ENCODE assay signal across 1 cellular context in the genomic region with DNA sequence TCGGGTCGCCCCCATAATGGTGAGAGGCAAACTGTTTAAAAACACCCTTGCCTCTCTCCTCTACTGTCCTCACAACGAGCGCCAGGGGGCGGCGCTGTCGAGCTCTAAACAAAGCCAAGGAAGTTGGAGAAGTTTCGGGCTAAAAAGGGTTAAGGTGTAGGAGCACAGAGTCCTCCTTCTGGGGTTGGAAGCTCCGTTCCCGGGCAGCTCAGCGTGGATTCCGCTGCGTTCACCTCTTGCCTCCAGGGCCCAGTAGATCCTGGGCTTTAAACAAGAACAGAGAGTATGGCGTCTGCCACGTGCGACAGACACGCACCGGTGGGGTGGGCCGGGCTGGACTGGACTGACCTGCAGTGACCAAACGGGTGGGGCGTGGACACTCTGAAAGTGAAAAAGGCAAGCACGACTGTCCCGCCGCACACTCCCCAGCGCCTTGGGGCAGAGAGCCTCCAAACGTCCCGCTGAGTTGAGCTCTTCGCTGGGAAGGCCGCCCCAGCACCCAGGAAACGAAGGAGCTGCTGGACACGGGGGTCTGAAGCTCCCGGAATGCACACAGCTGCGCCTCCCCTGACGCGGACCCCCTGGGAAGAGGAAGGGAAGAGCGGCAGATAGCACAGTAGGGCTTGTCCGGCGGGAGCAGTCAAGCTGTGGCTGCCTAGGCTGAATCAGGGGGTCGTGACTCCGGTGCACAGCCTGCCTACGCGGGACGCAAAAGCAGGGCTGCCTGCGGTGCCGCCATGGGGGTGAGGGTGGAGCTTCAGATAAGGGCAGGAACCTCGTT.
A peak's percentile ranks its signal among the peaks of the same experiment; 100 is the strongest.
TF ChIP-seq lines count a peak whose summit lies in the region.

No MANE protein-coding gene starts in this region.

TF ChIP-seq in K562, 482 proteins besides CTCF, POLR2A, EP300 and RAD21 (continued from another document and continues in another):
- TF ChIP-seq ZNF75A (CRISPR knock-in tag; IDR thresholded peaks at IDR 0.05) (no peak), PHTF2 (CRISPR knock-in tag; IDR thresholded peaks at IDR 0.05) (no peak), CXXC5 (CRISPR knock-in tag; IDR thresholded peaks at IDR 0.05) (peak; percentile 74), ZNF143 (CRISPR knock-in tag; IDR thresholded peaks at IDR 0.05) (no peak), ETS2 (tag; IDR thresholded peaks at IDR 0.05; ENCODE audit: borderline replicate concordance, poor library complexity, severe bottlenecking) (no peak), RBM15 (IDR thresholded peaks at IDR 0.05; ENCODE audit: insufficient read depth, low read length) (no peak), SNIP1 (IDR thresholded peaks at IDR 0.05; ENCODE audit: low read depth) (no peak), COPS2 (conservative IDR thresholded peaks at IDR 0.05) (no peak), GTF2A2 (tag; IDR thresholded peaks at IDR 0.05) (no peak), THRAP3 (IDR thresholded peaks at IDR 0.05; ENCODE audit: borderline replicate concordance) (no peak), NR3C1 (CRISPR knock-in tag; IDR thresholded peaks at IDR 0.05) (no peak), EWSR1 (IDR thresholded peaks at IDR 0.05; ENCODE audit: borderline replicate concordance, low read depth, partially characterized antibody) (no peak), CBFA2T2 (conservative IDR thresholded peaks at IDR 0.05) (no peak), ZNF140 (CRISPR knock-in tag; IDR thresholded peaks at IDR 0.05) (no peak), ZKSCAN8 (CRISPR knock-in tag; IDR thresholded peaks at IDR 0.05) (peak; percentile 49; the same call in 1 of the 2 replicates), HDAC8 (tag; IDR thresholded peaks at IDR 0.05) (peak; percentile 64; the same call in 1 of the 2 replicates), ZBTB1 (CRISPR knock-in tag; IDR thresholded peaks at IDR 0.05; ENCODE audit: borderline replicate concordance, low read depth) (no peak), BRCA1 (IDR thresholded peaks at IDR 0.05) (no peak), BRCA1 (CRISPR knock-in tag; IDR thresholded peaks at IDR 0.05) (no peak), MYNN (IDR thresholded peaks at IDR 0.05) (no peak), MYNN (CRISPR knock-in tag; IDR thresholded peaks at IDR 0.05) (no peak), POLR2G (IDR thresholded peaks at IDR 0.05; ENCODE audit: low read depth, low read length) (peak; percentile 84), NONO (IDR thresholded peaks at IDR 0.05; ENCODE audit: low read depth in 2 of 2, low read length in 1 of 2) (no peak), HNRNPL (IDR thresholded peaks at IDR 0.05; ENCODE audit: low read depth, low read length) (no peak), HMG20B (CRISPR knock-in tag; IDR thresholded peaks at IDR 0.05) (no peak), NBN (IDR thresholded peaks at IDR 0.05; ENCODE audit: low read depth) (peak; percentile 64; the same call in 1 of the 2 replicates), ZNF165 (CRISPR knock-in tag; IDR thresholded peaks at IDR 0.05; ENCODE audit: borderline replicate concordance) (no peak), TBP (optimal IDR thresholded peaks at IDR 0.05; ENCODE audit: low read depth, low read length) (peak; percentile 67), HNRNPUL1 (IDR thresholded peaks at IDR 0.05; ENCODE audit: low read length) (no peak), PPARD (CRISPR knock-in tag; IDR thresholded peaks at IDR 0.05) (no peak), NFIC (IDR thresholded peaks at IDR 0.05) (no peak), FOXJ2 (tag; IDR thresholded peaks at IDR 0.05) (no peak), ZNF644 (tag; IDR thresholded peaks at IDR 0.05; ENCODE audit: low read depth) (no peak), FIP1L1 (IDR thresholded peaks at IDR 0.05; ENCODE audit: low read depth, low read length, poor library complexity, severe bottlenecking) (no peak), MAFK (IDR thresholded peaks at IDR 0.05; ENCODE audit: low read length) (no peak), ZNF695 (CRISPR knock-in tag; IDR thresholded peaks at IDR 0.05) (no peak)
- TF ChIP-seq, protein P1, sequence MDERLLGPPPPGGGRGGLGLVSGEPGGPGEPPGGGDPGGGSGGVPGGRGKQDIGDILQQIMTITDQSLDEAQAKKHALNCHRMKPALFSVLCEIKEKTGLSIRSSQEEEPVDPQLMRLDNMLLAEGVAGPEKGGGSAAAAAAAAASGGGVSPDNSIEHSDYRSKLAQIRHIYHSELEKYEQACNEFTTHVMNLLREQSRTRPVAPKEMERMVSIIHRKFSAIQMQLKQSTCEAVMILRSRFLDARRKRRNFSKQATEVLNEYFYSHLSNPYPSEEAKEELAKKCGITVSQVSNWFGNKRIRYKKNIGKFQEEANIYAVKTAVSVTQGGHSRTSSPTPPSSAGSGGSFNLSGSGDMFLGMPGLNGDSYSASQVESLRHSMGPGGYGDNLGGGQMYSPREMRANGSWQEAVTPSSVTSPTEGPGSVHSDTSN (CRISPR knock-in tag; IDR thresholded peaks at IDR 0.05; ENCODE audit: low read depth) = no peak
- TF ChIP-seq, protein P1 (tag; conservative IDR thresholded peaks at IDR 0.05; ENCODE audit: low read depth) = no peak
- TF ChIP-seq, protein P2, sequence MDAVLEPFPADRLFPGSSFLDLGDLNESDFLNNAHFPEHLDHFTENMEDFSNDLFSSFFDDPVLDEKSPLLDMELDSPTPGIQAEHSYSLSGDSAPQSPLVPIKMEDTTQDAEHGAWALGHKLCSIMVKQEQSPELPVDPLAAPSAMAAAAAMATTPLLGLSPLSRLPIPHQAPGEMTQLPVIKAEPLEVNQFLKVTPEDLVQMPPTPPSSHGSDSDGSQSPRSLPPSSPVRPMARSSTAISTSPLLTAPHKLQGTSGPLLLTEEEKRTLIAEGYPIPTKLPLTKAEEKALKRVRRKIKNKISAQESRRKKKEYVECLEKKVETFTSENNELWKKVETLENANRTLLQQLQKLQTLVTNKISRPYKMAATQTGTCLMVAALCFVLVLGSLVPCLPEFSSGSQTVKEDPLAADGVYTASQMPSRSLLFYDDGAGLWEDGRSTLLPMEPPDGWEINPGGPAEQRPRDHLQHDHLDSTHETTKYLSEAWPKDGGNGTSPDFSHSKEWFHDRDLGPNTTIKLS (IDR thresholded peaks at IDR 0.05; ENCODE audit: borderline replicate concordance, low read depth) = peak; percentile 64; the same call in 1 of the 2 replicates
- TF ChIP-seq, protein P3, sequence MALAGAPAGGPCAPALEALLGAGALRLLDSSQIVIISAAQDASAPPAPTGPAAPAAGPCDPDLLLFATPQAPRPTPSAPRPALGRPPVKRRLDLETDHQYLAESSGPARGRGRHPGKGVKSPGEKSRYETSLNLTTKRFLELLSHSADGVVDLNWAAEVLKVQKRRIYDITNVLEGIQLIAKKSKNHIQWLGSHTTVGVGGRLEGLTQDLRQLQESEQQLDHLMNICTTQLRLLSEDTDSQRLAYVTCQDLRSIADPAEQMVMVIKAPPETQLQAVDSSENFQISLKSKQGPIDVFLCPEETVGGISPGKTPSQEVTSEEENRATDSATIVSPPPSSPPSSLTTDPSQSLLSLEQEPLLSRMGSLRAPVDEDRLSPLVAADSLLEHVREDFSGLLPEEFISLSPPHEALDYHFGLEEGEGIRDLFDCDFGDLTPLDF (CRISPR knock-in tag; IDR thresholded peaks at IDR 0.05) = no peak
- TF ChIP-seq, protein P4, sequence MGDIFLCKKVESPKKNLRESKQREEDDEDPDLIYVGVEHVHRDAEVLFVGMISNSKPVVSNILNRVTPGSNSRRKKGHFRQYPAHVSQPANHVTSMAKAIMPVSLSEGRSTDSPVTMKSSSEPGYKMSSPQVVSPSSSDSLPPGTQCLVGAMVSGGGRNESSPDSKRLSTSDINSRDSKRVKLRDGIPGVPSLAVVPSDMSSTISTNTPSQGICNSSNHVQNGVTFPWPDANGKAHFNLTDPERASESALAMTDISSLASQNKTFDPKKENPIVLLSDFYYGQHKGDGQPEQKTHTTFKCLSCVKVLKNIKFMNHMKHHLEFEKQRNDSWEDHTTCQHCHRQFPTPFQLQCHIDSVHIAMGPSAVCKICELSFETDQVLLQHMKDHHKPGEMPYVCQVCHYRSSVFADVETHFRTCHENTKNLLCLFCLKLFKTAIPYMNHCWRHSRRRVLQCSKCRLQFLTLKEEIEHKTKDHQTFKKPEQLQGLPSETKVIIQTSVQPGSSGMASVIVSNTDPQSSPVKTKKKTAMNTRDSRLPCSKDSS (IDR thresholded peaks at IDR 0.05; ENCODE audit: low read depth, partially characterized antibody) = no peak
- TF ChIP-seq, protein P5, sequence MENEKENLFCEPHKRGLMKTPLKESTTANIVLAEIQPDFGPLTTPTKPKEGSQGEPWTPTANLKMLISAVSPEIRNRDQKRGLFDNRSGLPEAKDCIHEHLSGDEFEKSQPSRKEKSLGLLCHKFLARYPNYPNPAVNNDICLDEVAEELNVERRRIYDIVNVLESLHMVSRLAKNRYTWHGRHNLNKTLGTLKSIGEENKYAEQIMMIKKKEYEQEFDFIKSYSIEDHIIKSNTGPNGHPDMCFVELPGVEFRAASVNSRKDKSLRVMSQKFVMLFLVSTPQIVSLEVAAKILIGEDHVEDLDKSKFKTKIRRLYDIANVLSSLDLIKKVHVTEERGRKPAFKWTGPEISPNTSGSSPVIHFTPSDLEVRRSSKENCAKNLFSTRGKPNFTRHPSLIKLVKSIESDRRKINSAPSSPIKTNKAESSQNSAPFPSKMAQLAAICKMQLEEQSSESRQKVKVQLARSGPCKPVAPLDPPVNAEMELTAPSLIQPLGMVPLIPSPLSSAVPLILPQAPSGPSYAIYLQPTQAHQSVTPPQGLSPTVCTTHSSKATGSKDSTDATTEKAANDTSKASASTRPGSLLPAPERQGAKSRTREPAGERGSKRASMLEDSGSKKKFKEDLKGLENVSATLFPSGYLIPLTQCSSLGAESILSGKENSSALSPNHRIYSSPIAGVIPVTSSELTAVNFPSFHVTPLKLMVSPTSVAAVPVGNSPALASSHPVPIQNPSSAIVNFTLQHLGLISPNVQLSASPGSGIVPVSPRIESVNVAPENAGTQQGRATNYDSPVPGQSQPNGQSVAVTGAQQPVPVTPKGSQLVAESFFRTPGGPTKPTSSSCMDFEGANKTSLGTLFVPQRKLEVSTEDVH (IDR thresholded peaks at IDR 0.05; ENCODE audit: low read depth, partially characterized antibody) = no peak
- TF ChIP-seq, protein P6, sequence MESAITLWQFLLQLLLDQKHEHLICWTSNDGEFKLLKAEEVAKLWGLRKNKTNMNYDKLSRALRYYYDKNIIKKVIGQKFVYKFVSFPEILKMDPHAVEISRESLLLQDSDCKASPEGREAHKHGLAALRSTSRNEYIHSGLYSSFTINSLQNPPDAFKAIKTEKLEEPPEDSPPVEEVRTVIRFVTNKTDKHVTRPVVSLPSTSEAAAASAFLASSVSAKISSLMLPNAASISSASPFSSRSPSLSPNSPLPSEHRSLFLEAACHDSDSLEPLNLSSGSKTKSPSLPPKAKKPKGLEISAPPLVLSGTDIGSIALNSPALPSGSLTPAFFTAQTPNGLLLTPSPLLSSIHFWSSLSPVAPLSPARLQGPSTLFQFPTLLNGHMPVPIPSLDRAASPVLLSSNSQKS (CRISPR knock-in tag; IDR thresholded peaks at IDR 0.05) = no peak
- TF ChIP-seq, protein P7, sequence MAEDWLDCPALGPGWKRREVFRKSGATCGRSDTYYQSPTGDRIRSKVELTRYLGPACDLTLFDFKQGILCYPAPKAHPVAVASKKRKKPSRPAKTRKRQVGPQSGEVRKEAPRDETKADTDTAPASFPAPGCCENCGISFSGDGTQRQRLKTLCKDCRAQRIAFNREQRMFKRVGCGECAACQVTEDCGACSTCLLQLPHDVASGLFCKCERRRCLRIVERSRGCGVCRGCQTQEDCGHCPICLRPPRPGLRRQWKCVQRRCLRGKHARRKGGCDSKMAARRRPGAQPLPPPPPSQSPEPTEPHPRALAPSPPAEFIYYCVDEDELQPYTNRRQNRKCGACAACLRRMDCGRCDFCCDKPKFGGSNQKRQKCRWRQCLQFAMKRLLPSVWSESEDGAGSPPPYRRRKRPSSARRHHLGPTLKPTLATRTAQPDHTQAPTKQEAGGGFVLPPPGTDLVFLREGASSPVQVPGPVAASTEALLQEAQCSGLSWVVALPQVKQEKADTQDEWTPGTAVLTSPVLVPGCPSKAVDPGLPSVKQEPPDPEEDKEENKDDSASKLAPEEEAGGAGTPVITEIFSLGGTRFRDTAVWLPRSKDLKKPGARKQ (CRISPR knock-in tag; IDR thresholded peaks at IDR 0.05) = no peak
- TF ChIP-seq, protein P8, sequence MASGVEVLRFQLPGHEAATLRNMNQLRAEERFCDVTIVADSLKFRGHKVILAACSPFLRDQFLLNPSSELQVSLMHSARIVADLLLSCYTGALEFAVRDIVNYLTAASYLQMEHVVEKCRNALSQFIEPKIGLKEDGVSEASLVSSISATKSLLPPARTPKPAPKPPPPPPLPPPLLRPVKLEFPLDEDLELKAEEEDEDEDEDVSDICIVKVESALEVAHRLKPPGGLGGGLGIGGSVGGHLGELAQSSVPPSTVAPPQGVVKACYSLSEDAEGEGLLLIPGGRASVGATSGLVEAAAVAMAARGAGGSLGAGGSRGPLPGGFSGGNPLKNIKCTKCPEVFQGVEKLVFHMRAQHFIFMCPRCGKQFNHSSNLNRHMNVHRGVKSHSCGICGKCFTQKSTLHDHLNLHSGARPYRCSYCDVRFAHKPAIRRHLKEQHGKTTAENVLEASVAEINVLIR (CRISPR knock-in tag; IDR thresholded peaks at IDR 0.05) = no peak
- TF ChIP-seq, protein P9, sequence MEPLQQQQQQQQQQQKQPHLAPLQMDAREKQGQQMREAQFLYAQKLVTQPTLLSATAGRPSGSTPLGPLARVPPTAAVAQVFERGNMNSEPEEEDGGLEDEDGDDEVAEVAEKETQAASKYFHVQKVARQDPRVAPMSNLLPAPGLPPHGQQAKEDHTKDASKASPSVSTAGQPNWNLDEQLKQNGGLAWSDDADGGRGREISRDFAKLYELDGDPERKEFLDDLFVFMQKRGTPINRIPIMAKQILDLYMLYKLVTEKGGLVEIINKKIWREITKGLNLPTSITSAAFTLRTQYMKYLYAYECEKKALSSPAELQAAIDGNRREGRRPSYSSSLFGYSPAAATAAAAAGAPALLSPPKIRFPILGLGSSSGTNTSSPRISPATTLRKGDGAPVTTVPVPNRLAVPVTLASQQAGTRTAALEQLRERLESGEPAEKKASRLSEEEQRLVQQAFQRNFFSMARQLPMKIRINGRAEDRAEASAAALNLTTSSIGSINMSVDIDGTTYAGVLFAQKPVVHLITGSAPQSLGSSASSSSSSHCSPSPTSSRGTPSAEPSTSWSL (CRISPR knock-in tag; IDR thresholded peaks at IDR 0.05; ENCODE audit: borderline replicate concordance) = no peak
- TF ChIP-seq, protein P10, sequence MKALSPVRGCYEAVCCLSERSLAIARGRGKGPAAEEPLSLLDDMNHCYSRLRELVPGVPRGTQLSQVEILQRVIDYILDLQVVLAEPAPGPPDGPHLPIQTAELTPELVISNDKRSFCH (CRISPR knock-in tag; IDR thresholded peaks at IDR 0.05) = no peak
- TF ChIP-seq, protein P10 (tag; IDR thresholded peaks at IDR 0.05) = no peak
